In genomic region chr14:75981426-75981825, GRCh38 we compare ENCODE assay signal across 8 cellular contexts. TPM values are rescaled to one million over a fixed set of nuclear protein-coding genes. Genes with fewer than 3 reads are reported as not detected.
A peak's percentile ranks its signal among the peaks of the same experiment; 100 is the strongest.
DNase-seq lines count a peak whose midpoint lies in the region; ATAC-seq and TF ChIP-seq lines count a peak whose summit lies in the region.

No MANE protein-coding gene starts in this region.

- no peaks in the 10 kb centered on the region for H3K79me2 ChIP-seq in KMS-11 (ENCODE audit: insufficient read depth, low read depth)

- CTCF ChIA-PET in CD8-positive, alpha-beta memory T cell (lab: Charles Lee) = interaction anchor here (0.7 to 6.6 kb wide), 10 partner anchors 11 to 405 kb away, joined by 3 to 81 read pairs (median 4); partner anchors contain the start of gene TTLL5
- CTCF ChIA-PET in activated CD8-positive, alpha-beta memory T cell treated with anti-CD3 and anti-CD28 coated beads, Interleukin-2, amount 10 ng/mL, durations not matched to agents 7 days and 5 days (lab: Charles Lee) = interaction anchor here (0.9 to 10.6 kb wide), 10 partner anchors 13 to 404 kb away, joined by 3 to 187 read pairs (median 7); partner anchors contain the start of gene FLVCR2

- intact Hi-C loops in posterior vena cava (cut with DNase I) = loop anchor here (2.0 to 5.0 kb wide), 4 partner anchors 187 to 404 kb away; partner anchors contain the start of gene FLVCR2 (in 1 of the 2)

- H3K27me3 Mint-ChIP-seq in CD8-positive, alpha-beta memory T cell = peaks cover 0 to 5% of the 10 kb centered on the region in 2 donors
- H3K27me3 Mint-ChIP-seq in activated CD8-positive, alpha-beta memory T cell treated with anti-CD3 and anti-CD28 coated beads, Interleukin-2, amount 10 ng/mL, durations not matched to agents 7 days and 5 days = peaks cover 3% of the 10 kb centered on the region

- peaks cover 0 to 2% (median 0%) of the 10 kb centered on the region in 3 donors for H3K36me3 Mint-ChIP-seq in CD8-positive, alpha-beta memory T cell
- no peaks in the 10 kb centered on the region for H3K36me3 Mint-ChIP-seq in activated CD8-positive, alpha-beta memory T cell treated with anti-CD3 and anti-CD28 coated beads, Interleukin-2, amount 10 ng/mL, durations not matched to agents 7 days and 5 days

- ATAC-seq in GM19372 (IDR thresholded peaks at IDR 0.05; ENCODE audit: low read depth, unreplicated experiment) = peak; percentile 45
- ATAC-seq in activated CD8-positive, alpha-beta memory T cell treated with anti-CD3 and anti-CD28 coated beads, Interleukin-2, amount 10 ng/mL, durations not matched to agents 7 days and 5 days = peak; percentile 57
- no peak for ATAC-seq in foreskin keratinocyte

- H3K27ac ChIP-seq in CD8-positive, alpha-beta memory T cell (ENCODE audit: low read depth, low read length) = peak overlapping the region; percentile 65
- H3K27ac ChIP-seq in KMS-11 (peak overlapping the region; percentile 84), foreskin keratinocyte (peak overlapping the region; percentile 15)

- H3K4me1 Mint-ChIP-seq in CD8-positive, alpha-beta memory T cell = peaks cover 42 to 62% (median 51%) of the 10 kb centered on the region in 3 donors
- H3K4me1 Mint-ChIP-seq in activated CD8-positive, alpha-beta memory T cell treated with anti-CD3 and anti-CD28 coated beads, Interleukin-2, amount 10 ng/mL, durations not matched to agents 7 days and 5 days = peaks cover 38% of the 10 kb centered on the region

- peaks cover 23% of the 10 kb centered on the region for H3K4me1 ChIP-seq in CD8-positive, alpha-beta memory T cell (ENCODE audit: insufficient read depth, low read length)
- H3K4me1 ChIP-seq in KMS-11 (ENCODE audit: low read depth, poor library complexity, severe bottlenecking) = peaks cover 15% of the 10 kb centered on the region
- peaks cover 2% of the 10 kb centered on the region for H3K4me1 ChIP-seq in foreskin keratinocyte

- DNase-seq in CD8-positive, alpha-beta memory T cell = peak in 4 of 5 donors; percentile 20 to 54 (median 33)
- peak; percentile 73 for DNase-seq in activated CD8-positive, alpha-beta memory T cell treated with anti-CD3 and anti-CD28 coated beads, Interleukin-2, amount 10 ng/mL, durations not matched to agents 7 days and 5 days
- DNase-seq in foreskin keratinocyte (no peak), pons (ENCODE audit: low spot score) (peak; percentile 62), posterior vena cava (ENCODE audit: low spot score) (no peak), mucosa of gallbladder (ENCODE audit: low spot score) (no peak)

- peak overlapping the region; percentile 68 for H2AFZ ChIP-seq in KMS-11 (ENCODE audit: low read depth)

- H3K9ac ChIP-seq in KMS-11 = peak overlapping the region; percentile 92; the same call in 1 of the 2 replicates

- H3K27me3 ChIP-seq in CD8-positive, alpha-beta memory T cell (ENCODE audit: insufficient read depth, low read length, poor library complexity, severe bottlenecking) = no peaks in the 10 kb centered on the region
- H3K27me3 ChIP-seq in KMS-11 (ENCODE audit: insufficient read depth, low read depth) (no peaks in the 10 kb centered on the region), foreskin keratinocyte (no peaks in the 10 kb centered on the region)

- POLR2A ChIA-PET in CD8-positive, alpha-beta memory T cell (lab: Charles Lee) = interaction anchor here (1.5 to 2.1 kb wide), 2 partner anchors 75 to 320 kb away, joined by 8 to 9 read pairs; partner anchors contain the start of genes ERG28 and TTLL5

- no peaks in the 10 kb centered on the region for H3K36me3 ChIP-seq in CD8-positive, alpha-beta memory T cell (ENCODE audit: insufficient read depth, low read length)
- H3K36me3 ChIP-seq in KMS-11 (ENCODE audit: insufficient read depth) = no peaks in the 10 kb centered on the region

- H4K20me1 ChIP-seq in KMS-11 (ENCODE audit: insufficient read depth) = no peaks in the 10 kb centered on the region

- no peaks in the 10 kb centered on the region for H3K9me3 Mint-ChIP-seq in CD8-positive, alpha-beta memory T cell
- H3K9me3 Mint-ChIP-seq in activated CD8-positive, alpha-beta memory T cell treated with anti-CD3 and anti-CD28 coated beads, Interleukin-2, amount 10 ng/mL, durations not matched to agents 7 days and 5 days (ENCODE audit: low read depth) = no peaks in the 10 kb centered on the region

- H3K9me3 ChIP-seq in CD8-positive, alpha-beta memory T cell (ENCODE audit: low read length) = no peaks in the 10 kb centered on the region

- H3K4me2 ChIP-seq in KMS-11 = peak overlapping the region; percentile 76

- H3K27ac Mint-ChIP-seq in CD8-positive, alpha-beta memory T cell = peak overlapping the region; percentile 70 to 97 (median 83)
- peak overlapping the region; percentile 78 for H3K27ac Mint-ChIP-seq in activated CD8-positive, alpha-beta memory T cell treated with anti-CD3 and anti-CD28 coated beads, Interleukin-2, amount 10 ng/mL, durations not matched to agents 7 days and 5 days

- H3K4me3 Mint-ChIP-seq in CD8-positive, alpha-beta memory T cell = peak overlapping the region; percentile 83 to 95 (median 86)
- peak overlapping the region; percentile 79 for H3K4me3 Mint-ChIP-seq in activated CD8-positive, alpha-beta memory T cell treated with anti-CD3 and anti-CD28 coated beads, Interleukin-2, amount 10 ng/mL, durations not matched to agents 7 days and 5 days

- TF ChIP-seq CTCF in KMS-11 (conservative IDR thresholded peaks at IDR 0.05; ENCODE audit: low read depth, low read length) (no peak), foreskin keratinocyte (conservative IDR thresholded peaks at IDR 0.05) (no peak)

- peak overlapping the region; percentile 67 for H3K4me3 ChIP-seq in CD8-positive, alpha-beta memory T cell (ENCODE audit: low read length)
- no peak overlapping the region for H3K4me3 ChIP-seq in KMS-11 (IDR thresholded peaks at IDR 0.05; ENCODE audit: insufficient read depth, low read depth, low read length)

RNA-seq across cellular contexts. Expression of gene TGFB3, which starts 0.4 kb away (rescaled TPM):
- total RNA-seq in CD8-positive, alpha-beta memory T cell = 1 to 10 TPM; 2.6 to 2.8 TPM
- 0.32 TPM for polyA plus RNA-seq in CD8-positive, alpha-beta memory T cell
- total RNA-seq in activated CD8-positive, alpha-beta memory T cell treated with anti-CD3 and anti-CD28 coated beads, Interleukin-2, amount 10 ng/mL, durations not matched to agents 7 days and 5 days = 1 to 10 TPM; 1.4 to 2.1 TPM
- total RNA-seq in foreskin keratinocyte (0.99 and 1.0 TPM in 2 replicates), posterior vena cava (100 to 1,000 TPM; 158 to 188 TPM), mucosa of gallbladder (57.9 TPM)
- polyA plus RNA-seq in foreskin keratinocyte = 0.41 and 0.62 TPM in 2 replicates

RNA-seq across cellular contexts. Expression of gene IFT43, which starts 4.1 kb away (rescaled TPM):
- total RNA-seq in CD8-positive, alpha-beta memory T cell = 10 to 100 TPM; 12.6 to 14.4 TPM
- polyA plus RNA-seq in CD8-positive, alpha-beta memory T cell = 14.2 TPM
- total RNA-seq in activated CD8-positive, alpha-beta memory T cell treated with anti-CD3 and anti-CD28 coated beads, Interleukin-2, amount 10 ng/mL, durations not matched to agents 7 days and 5 days = 1 to 10 TPM; 5.5 to 6.0 TPM
- 29.0 and 29.3 TPM in 2 replicates for total RNA-seq in foreskin keratinocyte
- polyA plus RNA-seq in foreskin keratinocyte = 38.0 and 43.0 TPM in 2 replicates
- total RNA-seq in posterior vena cava = 10 to 100 TPM; 44.9 to 79.6 TPM
- total RNA-seq in mucosa of gallbladder = 42.6 TPM

Comparison
In these comparisons a context has a peak if more than half of its experiments do, and no peak if none do; other contexts are left out.
1. DNase-seq: peak in CD8-positive, alpha-beta memory T cell (4 of 5), activated CD8-positive, alpha-beta memory T cell treated with anti-CD3 and anti-CD28 coated beads, Interleukin-2, amount 10 ng/mL, durations not matched to agents 7 days and 5 days (single experiment) and pons (single experiment); none in foreskin keratinocyte (0 of 2), posterior vena cava (single experiment) and mucosa of gallbladder (single experiment).
2. H3K27ac ChIP-seq: peak in every context shown above with its lines; median percentile 84 in KMS-11; 65 in CD8-positive, alpha-beta memory T cell; 15 in foreskin keratinocyte.
3. RNA of gene TGFB3, which starts 0.4 kb away (total RNA-seq): 158 to 188 TPM in posterior vena cava and 57.9 TPM in mucosa of gallbladder (single experiment); 2.6 to 2.8 TPM in CD8-positive, alpha-beta memory T cell, 1.4 to 2.1 TPM in activated CD8-positive, alpha-beta memory T cell treated with anti-CD3 and anti-CD28 coated beads, Interleukin-2, amount 10 ng/mL, durations not matched to agents 7 days and 5 days and 0.99 to 1.0 TPM in foreskin keratinocyte; every median in the first group is over 10 times any median in the second.